11 cellular contexts compared by ENCODE assay signal in genomic region chr1:110393691-110394564, GRCh38. TPM values are rescaled to one million over a fixed set of nuclear protein-coding genes. Genes with fewer than 3 reads are reported as not detected.
DNase-seq lines count a peak whose midpoint lies in the region; ATAC-seq and TF ChIP-seq lines count a peak whose summit lies in the region.
"Had no signal": no experiment of that assay in that cellular context is flagged by ENCODE, and none has a peak within 500 bp of the region (broad histone marks: within the 10 kb centered on the region; RNA-seq: fewer than 3 reads in every experiment).

No MANE protein-coding gene starts in this region.

- H3K9me3 ChIP-seq in HEK293 (ENCODE audit: control insufficient read depth, insufficient read depth, low read depth, low read length), result no peaks in the 10 kb centered on the region

- no peaks in the 10 kb centered on the region for H3K9me3 Mint-ChIP-seq in activated B cell treated with CpG ODN at 0.5 μM for 24 hours
- H3K9me3 Mint-ChIP-seq in stimulated activated memory B cell treated with anti-CD40 and anti-IgM and Interleukin-4, amounts not matched to agents 10 μg/mL and 1 μg/mL and 100 μg/mL, for 72 hours, result no peaks in the 10 kb centered on the region

- POLR2A ChIA-PET in HEK293 (lab: Yijun Ruan, JAX) (interaction anchor here (1.2 kb wide), 1 partner anchor 55 kb away, joined by 3 read pairs; the partner anchor contains the start of gene RBM15), activated B cell treated with CpG ODN at 0.5 μM for 24 hours (lab: Charles Lee) (interaction anchor here (1.1 to 1.4 kb wide), 3 partner anchors 9 to 56 kb away, joined by 4 to 5 read pairs (median 5); no protein-coding TSS in a partner anchor)

- no peaks in the 10 kb centered on the region; the same call in 1 of the 2 replicates for H3K4me1 ChIP-seq in HEK293 (ENCODE audit: control insufficient read depth, insufficient read depth, low read length)

- H3K36me3 ChIP-seq in HEK293 (ENCODE audit: control insufficient read depth in 2 of 2, insufficient read depth in 1 of 2, low read length in 2 of 2), result peaks cover 7 to 28% of the 10 kb centered on the region in 2 experiments; a peak in 2 of 3 replicates

- ATAC-seq in activated B cell treated with CpG ODN at 0.5 μM for 24 hours (ENCODE audit: low read depth) (no peak), GM19452 (IDR thresholded peaks at IDR 0.05; ENCODE audit: unreplicated experiment) (no peak), HG02970 (IDR thresholded peaks at IDR 0.05; ENCODE audit: low FRiP score, unreplicated experiment) (no peak)
- ATAC-seq in stimulated activated memory B cell treated with anti-CD40 and anti-IgM and Interleukin-4, amounts not matched to agents 10 μg/mL and 1 μg/mL and 100 μg/mL, for 72 hours, result no peak
- ATAC-seq: left cardiac atrium, T-helper 17 cell had no signal

- H3K27ac ChIP-seq in HEK293 (ENCODE audit: extremely low read depth, low read depth, low read length), result no peak overlapping the region

- intact Hi-C loops in activated B cell treated with CpG ODN at 0.5 μM for 24 hours (cut with micrococcal nuclease), result no loop called here

- CTCF ChIA-PET in HEK293 (lab: Yijun Ruan, JAX) (interaction anchor here (1.4 to 1.5 kb wide), 2 partner anchors 102 to 186 kb away, joined by 3 to 6 read pairs; no protein-coding TSS in a partner anchor), activated B cell treated with CpG ODN at 0.5 μM for 24 hours (lab: Charles Lee) (interaction anchor here (1.4 to 1.5 kb wide), 2 partner anchors 18 to 186 kb away, joined by 3 read pairs; no protein-coding TSS in a partner anchor)

- H3K27ac Mint-ChIP-seq in activated B cell treated with CpG ODN at 0.5 μM for 24 hours, result peak overlapping the region; percentile 12
- peak overlapping the region; percentile 32 for H3K27ac Mint-ChIP-seq in stimulated activated memory B cell treated with anti-CD40 and anti-IgM and Interleukin-4, amounts not matched to agents 10 μg/mL and 1 μg/mL and 100 μg/mL, for 72 hours
- H3K27ac Mint-ChIP-seq: T-helper 17 cell had no signal

- TF ChIP-seq CTCF in HEK293 (tag by site-specific recombination; IDR thresholded peaks at IDR 0.05) (no peak), activated B cell treated with CpG ODN at 0.5 μM for 24 hours (IDR thresholded peaks at IDR 0.05) (no peak)

- H3K27me3 Mint-ChIP-seq in activated B cell treated with CpG ODN at 0.5 μM for 24 hours, result no peaks in the 10 kb centered on the region
- H3K27me3 Mint-ChIP-seq in stimulated activated memory B cell treated with anti-CD40 and anti-IgM and Interleukin-4, amounts not matched to agents 10 μg/mL and 1 μg/mL and 100 μg/mL, for 72 hours, result no peaks in the 10 kb centered on the region
- H3K27me3 Mint-ChIP-seq: T-helper 17 cell had no signal

- peaks cover 10% of the 10 kb centered on the region for H3K4me1 Mint-ChIP-seq in activated B cell treated with CpG ODN at 0.5 μM for 24 hours
- peaks cover 14% of the 10 kb centered on the region for H3K4me1 Mint-ChIP-seq in stimulated activated memory B cell treated with anti-CD40 and anti-IgM and Interleukin-4, amounts not matched to agents 10 μg/mL and 1 μg/mL and 100 μg/mL, for 72 hours
- H3K4me1 Mint-ChIP-seq: T-helper 17 cell had no signal

- H3K4me3 ChIP-seq in HEK293 (ENCODE audit: low read depth, low read length), result no peak overlapping the region

- no peak overlapping the region for H3K4me3 Mint-ChIP-seq in activated B cell treated with CpG ODN at 0.5 μM for 24 hours
- H3K4me3 Mint-ChIP-seq in stimulated activated memory B cell treated with anti-CD40 and anti-IgM and Interleukin-4, amounts not matched to agents 10 μg/mL and 1 μg/mL and 100 μg/mL, for 72 hours, result no peak overlapping the region
- H3K4me3 Mint-ChIP-seq: T-helper 17 cell had no signal

- DNase-seq in activated B cell treated with CpG ODN at 0.5 μM for 24 hours, result no peak
- DNase-seq in glomerular visceral epithelial cell (ENCODE audit: extremely low spot score), result peak; percentile 86
- no peak for DNase-seq in OCI-M2 (lab: John Stamatoyannopoulos, UW; ENCODE audit: unreplicated experiment)
- DNase-seq in mesenteric fat pad (ENCODE audit: low spot score), result no peak
- DNase-seq: left cardiac atrium, NCI-H524 treated with DMSO at 0.1 percent for 48 hours, T-helper 17 cell had no signal

- H3K36me3 Mint-ChIP-seq in activated B cell treated with CpG ODN at 0.5 μM for 24 hours (ENCODE audit: low read depth), result peaks cover 28% of the 10 kb centered on the region
- H3K36me3 Mint-ChIP-seq in stimulated activated memory B cell treated with anti-CD40 and anti-IgM and Interleukin-4, amounts not matched to agents 10 μg/mL and 1 μg/mL and 100 μg/mL, for 72 hours, result peaks cover 45% of the 10 kb centered on the region

TF ChIP-seq in HEK293, 187 proteins besides CTCF, POLR2A, EP300 and RAD21:
- TF ChIP-seq ZNF843 (tag by site-specific recombination; IDR thresholded peaks at IDR 0.05) (no peak), ZNF366 (tag by site-specific recombination; conservative IDR thresholded peaks at IDR 0.05) (no peak), ZBTB21 (tag by site-specific recombination; IDR thresholded peaks at IDR 0.05) (no peak), ZNF473 (tag by site-specific recombination; IDR thresholded peaks at IDR 0.05) (no peak), ZIC2 (tag by site-specific recombination; IDR thresholded peaks at IDR 0.05) (no peak), ZBTB17 (tag by site-specific recombination; IDR thresholded peaks at IDR 0.05) (peak; percentile 49), PRDM1 (tag by site-specific recombination; IDR thresholded peaks at IDR 0.05) (peak; percentile 73), ZNF2 (tag by site-specific recombination; IDR thresholded peaks at IDR 0.05) (no peak)
- TF ChIP-seq, protein P1, sequence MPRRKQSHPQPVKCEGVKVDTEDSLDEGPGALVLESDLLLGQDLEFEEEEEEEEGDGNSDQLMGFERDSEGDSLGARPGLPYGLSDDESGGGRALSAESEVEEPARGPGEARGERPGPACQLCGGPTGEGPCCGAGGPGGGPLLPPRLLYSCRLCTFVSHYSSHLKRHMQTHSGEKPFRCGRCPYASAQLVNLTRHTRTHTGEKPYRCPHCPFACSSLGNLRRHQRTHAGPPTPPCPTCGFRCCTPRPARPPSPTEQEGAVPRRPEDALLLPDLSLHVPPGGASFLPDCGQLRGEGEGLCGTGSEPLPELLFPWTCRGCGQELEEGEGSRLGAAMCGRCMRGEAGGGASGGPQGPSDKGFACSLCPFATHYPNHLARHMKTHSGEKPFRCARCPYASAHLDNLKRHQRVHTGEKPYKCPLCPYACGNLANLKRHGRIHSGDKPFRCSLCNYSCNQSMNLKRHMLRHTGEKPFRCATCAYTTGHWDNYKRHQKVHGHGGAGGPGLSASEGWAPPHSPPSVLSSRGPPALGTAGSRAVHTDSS (tag by site-specific recombination; IDR thresholded peaks at IDR 0.05), result no peak
- TF ChIP-seq, protein P2, sequence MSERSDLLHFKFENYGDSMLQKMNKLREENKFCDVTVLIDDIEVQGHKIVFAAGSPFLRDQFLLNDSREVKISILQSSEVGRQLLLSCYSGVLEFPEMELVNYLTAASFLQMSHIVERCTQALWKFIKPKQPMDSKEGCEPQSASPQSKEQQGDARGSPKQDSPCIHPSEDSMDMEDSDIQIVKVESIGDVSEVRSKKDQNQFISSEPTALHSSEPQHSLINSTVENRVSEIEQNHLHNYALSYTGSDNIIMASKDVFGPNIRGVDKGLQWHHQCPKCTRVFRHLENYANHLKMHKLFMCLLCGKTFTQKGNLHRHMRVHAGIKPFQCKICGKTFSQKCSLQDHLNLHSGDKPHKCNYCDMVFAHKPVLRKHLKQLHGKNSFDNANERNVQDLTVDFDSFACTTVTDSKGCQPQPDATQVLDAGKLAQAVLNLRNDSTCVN (tag by site-specific recombination; optimal IDR thresholded peaks at IDR 0.05), result no peak
TF ChIP-seq in HEK293: peak in this region for 2.

RNA-seq across cellular contexts. Expression of gene SLC16A4, which starts 3.1 kb away (rescaled TPM):
- total RNA-seq in activated B cell treated with CpG ODN at 0.5 μM for 24 hours (0.89 and 1.3 TPM in 2 replicates), mesenteric fat pad (7.2 TPM)

RNA-seq across cellular contexts. Expression of gene LAMTOR5, which starts 13.6 kb away (rescaled TPM):
- total RNA-seq in activated B cell treated with CpG ODN at 0.5 μM for 24 hours, result 160 and 172 TPM in 2 replicates
- 134 TPM for total RNA-seq in mesenteric fat pad

RNA-seq across cellular contexts. Expression of gene RBM15, which starts 54.8 kb away (rescaled TPM):
- total RNA-seq in activated B cell treated with CpG ODN at 0.5 μM for 24 hours, result 52.7 and 61.1 TPM in 2 replicates
- 21.1 TPM for total RNA-seq in mesenteric fat pad

RNA-seq across cellular contexts. Expression of gene PROK1, which starts 57.0 kb away (rescaled TPM):
- total RNA-seq in activated B cell treated with CpG ODN at 0.5 μM for 24 hours (not detected in 2 replicates), mesenteric fat pad (1.3 TPM)
- total RNA-seq: T-helper 17 cell had no signal
